Comparison of ENCODE assay signal across 8 cellular contexts in genomic region chr10:93481213-93481930, GRCh38. TPM values are rescaled to one million over a fixed set of nuclear protein-coding genes. Genes with fewer than 3 reads are reported as not detected.
DNase-seq lines count a peak whose midpoint lies in the region; ATAC-seq, FAIRE-seq and TF ChIP-seq lines count a peak whose summit lies in the region.

No MANE protein-coding gene starts in this region.

- H3K27me3 ChIP-seq in CD8-positive, alpha-beta memory T cell (ENCODE audit: insufficient read depth, low read length, poor library complexity, severe bottlenecking) = peaks cover 10% of the 10 kb centered on the region
- H3K27me3 ChIP-seq in fibroblast of lung (ENCODE audit: control insufficient read depth, insufficient read depth, low read length) (no peaks in the 10 kb centered on the region), ovary (no peaks in the 10 kb centered on the region)

- H3K27ac Mint-ChIP-seq in CD8-positive, alpha-beta memory T cell = no peak overlapping the region
- no peak overlapping the region for H3K27ac Mint-ChIP-seq in T-helper 17 cell

- ATAC-seq in T-helper 17 cell (no peak), GM21423 (IDR thresholded peaks at IDR 0.05; ENCODE audit: unreplicated experiment) (no peak)

- no peak overlapping the region for H3K27ac ChIP-seq in CD8-positive, alpha-beta memory T cell (ENCODE audit: low read depth, low read length)
- H3K27ac ChIP-seq in fibroblast of lung (ENCODE audit: insufficient read depth, low read length) (peak overlapping the region; percentile 90), ovary (peak overlapping the region; percentile 79 to 87)

- POLR2A ChIA-PET in CD8-positive, alpha-beta memory T cell (lab: Charles Lee) = interaction anchor here (1.7 kb wide), 1 partner anchor 105 kb away, joined by 5 read pairs; no protein-coding TSS in a partner anchor

- TF ChIP-seq CTCF in fibroblast of lung (conservative IDR thresholded peaks at IDR 0.05 in 1 of 2, IDR thresholded peaks at IDR 0.05 in 1 of 2; ENCODE audit: low read depth in 1 of 2, low read length in 2 of 2) = no peak
- no peak for TF ChIP-seq CTCF in ovary (IDR thresholded peaks at IDR 0.05)

- no peak overlapping the region for H3K4me3 ChIP-seq in CD8-positive, alpha-beta memory T cell (ENCODE audit: low read length)
- peak overlapping the region; percentile 65 to 99 (median 80) for H3K4me3 ChIP-seq in fibroblast of lung (replicated peaks in 1 of 4; ENCODE audit: control extremely low read depth in 1 of 4, insufficient read depth in 1 of 4, low read depth in 3 of 4, low read length in 4 of 4)
- H3K4me3 ChIP-seq in ovary = peak overlapping the region; percentile 44

- H4K20me1 ChIP-seq in fibroblast of lung (ENCODE audit: control insufficient read depth, extremely low read depth, insufficient read depth, low read length) = no peaks in the 10 kb centered on the region

- H3K4me1 ChIP-seq in CD8-positive, alpha-beta memory T cell (ENCODE audit: insufficient read depth, low read length) = peaks cover 6% of the 10 kb centered on the region
- peaks cover 8% of the 10 kb centered on the region for H3K4me1 ChIP-seq in fibroblast of lung (ENCODE audit: control insufficient read depth, extremely low read depth, insufficient read depth, low read length)
- peaks cover 5% of the 10 kb centered on the region for H3K4me1 ChIP-seq in ovary (ENCODE audit: insufficient read depth)

- no peak for FAIRE-seq in GM19239 (lab: Jason Lieb, UNC)

- H3K27me3 Mint-ChIP-seq in CD8-positive, alpha-beta memory T cell = peaks cover 21 to 43% of the 10 kb centered on the region in 2 donors
- H3K27me3 Mint-ChIP-seq in T-helper 17 cell = peaks cover 41% of the 10 kb centered on the region

- peak overlapping the region; percentile 67 for H3K4me2 ChIP-seq in fibroblast of lung (ENCODE audit: extremely low read depth, insufficient read depth, low read length)

- H3K36me3 ChIP-seq in CD8-positive, alpha-beta memory T cell (ENCODE audit: insufficient read depth, low read length) = no peaks in the 10 kb centered on the region
- H3K36me3 ChIP-seq in fibroblast of lung (ENCODE audit: control insufficient read depth, insufficient read depth, low read length) = peaks cover 4% of the 10 kb centered on the region
- no peaks in the 10 kb centered on the region for H3K36me3 ChIP-seq in ovary

- peak overlapping the region in 5 of 7 donors; percentile 78 to 90 (median 84) for H3K4me3 Mint-ChIP-seq in CD8-positive, alpha-beta memory T cell
- peak overlapping the region; percentile 90 for H3K4me3 Mint-ChIP-seq in T-helper 17 cell

- no peak for TF ChIP-seq EP300 in ovary (IDR thresholded peaks at IDR 0.05)

- H3K9ac ChIP-seq in fibroblast of lung (ENCODE audit: insufficient read depth, low read length) = peak overlapping the region; percentile 68

- no peaks in the 10 kb centered on the region for H3K36me3 Mint-ChIP-seq in CD8-positive, alpha-beta memory T cell
- H3K36me3 Mint-ChIP-seq in T-helper 17 cell (ENCODE audit: low read depth) = no peaks in the 10 kb centered on the region

- peaks cover 7 to 12% (median 11%) of the 10 kb centered on the region in 3 donors for H3K4me1 Mint-ChIP-seq in CD8-positive, alpha-beta memory T cell
- peaks cover 11% of the 10 kb centered on the region for H3K4me1 Mint-ChIP-seq in T-helper 17 cell

- H3K9me3 ChIP-seq in CD8-positive, alpha-beta memory T cell (ENCODE audit: low read length) = no peaks in the 10 kb centered on the region
- H3K9me3 ChIP-seq in T-helper 17 cell (ENCODE audit: control insufficient read depth, low read length, poor library complexity, severe bottlenecking) (no peaks in the 10 kb centered on the region), fibroblast of lung (ENCODE audit: control insufficient read depth, insufficient read depth, low read depth, low read length) (no peaks in the 10 kb centered on the region), ovary (no peaks in the 10 kb centered on the region)

- TF ChIP-seq POLR2A in ovary (IDR thresholded peaks at IDR 0.05) = no peak

- peaks cover 54% of the 10 kb centered on the region for H3K79me2 ChIP-seq in fibroblast of lung (ENCODE audit: control insufficient read depth, insufficient read depth, low read length)

- no peak for DNase-seq in CD8-positive, alpha-beta memory T cell
- DNase-seq in T-helper 17 cell (no peak), fibroblast of lung (ENCODE audit: low read depth in 2 of 2) (peak in 1 of 2 donors; percentile 42), ovary (no peak), cortex of kidney (lab: John Stamatoyannopoulos, UW) (no peak), NCI-H345 treated with DMSO at 0.1 percent for 48 hours (lab: John Stamatoyannopoulos, UW; ENCODE audit: unreplicated experiment) (no peak), GM19239 (ENCODE audit: insufficient read length, low spot score) (no peak)

- CTCF ChIA-PET in CD8-positive, alpha-beta memory T cell (lab: Charles Lee) = interaction anchor here (0.6 to 6.8 kb wide), 15 partner anchors 8 to 128 kb away, joined by 3 to 220 read pairs (median 10); partner anchors contain the start of gene CEP55

- no peaks in the 10 kb centered on the region for H3K9me3 Mint-ChIP-seq in CD8-positive, alpha-beta memory T cell

- intact Hi-C loops in ovary (cut with DNase I) = loop anchor here in 2 of 4 donors (2.0 to 10.0 kb wide), 3 partner anchors 44 to 105 kb away; no protein-coding TSS in a partner anchor

- no peak overlapping the region for H2AFZ ChIP-seq in fibroblast of lung (ENCODE audit: low read length)

- WGBS in ovary, 3 donors = 10 to 20% (median 12%) methylated on average over 6 of the region's 6 CpGs

RNA-seq across cellular contexts. Expression of gene MYOF, which starts 0.8 kb away (rescaled TPM):
- 10 to 100 TPM; 57.0 to 62.8 TPM for total RNA-seq in CD8-positive, alpha-beta memory T cell
- not detected for polyA plus RNA-seq in CD8-positive, alpha-beta memory T cell
- total RNA-seq in T-helper 17 cell = 1 to 10 TPM in 1 of 2 donors, under 1 TPM in 1; 0.81 to 1.6 TPM
- 161 and 298 TPM in 2 replicates for total RNA-seq in fibroblast of lung
- 215 and 314 TPM in 2 replicates for polyA plus RNA-seq in fibroblast of lung
- polyA plus RNA-seq in fibroblast of lung (2012) = 184 and 340 TPM in 2 replicates
- polyA minus RNA-seq in fibroblast of lung (ENCODE audit: low replicate concordance) = 121 and 188 TPM in 2 replicates
- total RNA-seq in ovary = 10 to 100 TPM; 14.9 to 78.4 (median 45.7) TPM
- polyA plus RNA-seq in ovary = 10 to 100 TPM in 1 of 2 donors, 1 to 10 TPM in 1; 7.9 to 89.0 TPM

RNA-seq across cellular contexts. Expression of gene CEP55, which starts 15.0 kb away (rescaled TPM):
- 10 to 100 TPM; 41.2 to 44.4 TPM for total RNA-seq in CD8-positive, alpha-beta memory T cell
- polyA plus RNA-seq in CD8-positive, alpha-beta memory T cell = 0.97 TPM
- total RNA-seq in T-helper 17 cell (under 1 TPM; 0.27 to 0.63 TPM), fibroblast of lung (2.1 and 19.0 TPM in 2 replicates), ovary (1 to 10 TPM in 1 of 7 donors, under 1 TPM in 4, not detected in 2; 0.12 to 2.0 (median 0.33) TPM)
- polyA plus RNA-seq in fibroblast of lung (16.1 and 51.6 TPM in 2 replicates), ovary (1 to 10 TPM in 1 of 2 donors, under 1 TPM in 1; 0.29 to 1.3 TPM)
- polyA plus RNA-seq in fibroblast of lung (2012) = 10.1 and 35.8 TPM in 2 replicates
- 2.0 and 2.1 TPM in 2 replicates for polyA minus RNA-seq in fibroblast of lung (ENCODE audit: low replicate concordance)

Comparison
In these comparisons a context has a peak if more than half of its experiments do, and no peak if none do; other contexts are left out.
1. RNA of gene MYOF, which starts 0.8 kb away (total RNA-seq): 161 to 298 TPM in fibroblast of lung, 57.0 to 62.8 TPM in CD8-positive, alpha-beta memory T cell and 14.9 to 78.4 TPM in ovary; 0.81 to 1.6 TPM in T-helper 17 cell; every median in the first group is over 4 times any median in the second.